Comparison of ENCODE assay signal across 9 cellular contexts in genomic region chr3:165195628-165196576, GRCh38. TPM values are rescaled to one million over a fixed set of nuclear protein-coding genes. Genes with fewer than 3 reads are reported as not detected.
DNase-seq lines count a peak whose midpoint lies in the region; ATAC-seq lines count a peak whose summit lies in the region.
"Had no signal": no experiment of that assay in that cellular context is flagged by ENCODE, and none has a peak within 500 bp of the region (broad histone marks: within the 10 kb centered on the region; RNA-seq: fewer than 3 reads in every experiment).

SLITRK3 (minus strand) TSS chr3:165196384; CDS start chr3:165190830, 5,554 bp downstream.

- H3K36me3 Mint-ChIP-seq in activated naive CD8-positive, alpha-beta T cell treated with anti-CD3 and anti-CD28 coated beads, Interleukin-2, amount 50 U/mL, for 24 hours (ENCODE audit: low read depth) = no peaks in the 10 kb centered on the region
- H3K36me3 Mint-ChIP-seq in immature natural killer cell = no peaks in the 10 kb centered on the region
- H3K36me3 Mint-ChIP-seq in stimulated activated effector memory CD8-positive, alpha-beta T cell treated with anti-CD3 and anti-CD28 coated beads, Interleukin-12 subunit alpha, Interleukin-12 subunit beta, amount 100 ng/mL, for 72 hours = no peaks in the 10 kb centered on the region

- H3K27ac Mint-ChIP-seq in activated naive CD8-positive, alpha-beta T cell treated with anti-CD3 and anti-CD28 coated beads, Interleukin-2, amount 50 U/mL, for 24 hours = no peak within 1 kb of the TSS
- no peak within 1 kb of the TSS for H3K27ac Mint-ChIP-seq in immature natural killer cell
- no peak within 1 kb of the TSS for H3K27ac Mint-ChIP-seq in stimulated activated effector memory CD8-positive, alpha-beta T cell treated with anti-CD3 and anti-CD28 coated beads, Interleukin-12 subunit alpha, Interleukin-12 subunit beta, amount 100 ng/mL, for 72 hours

- H3K4me3 Mint-ChIP-seq in activated naive CD8-positive, alpha-beta T cell treated with anti-CD3 and anti-CD28 coated beads, Interleukin-2, amount 50 U/mL, for 24 hours = peak within 1 kb of the TSS; percentile 53
- peak within 1 kb of the TSS; percentile 12 to 65 (median 44) for H3K4me3 Mint-ChIP-seq in immature natural killer cell
- peak within 1 kb of the TSS; percentile 27 for H3K4me3 Mint-ChIP-seq in stimulated activated effector memory CD8-positive, alpha-beta T cell treated with anti-CD3 and anti-CD28 coated beads, Interleukin-12 subunit alpha, Interleukin-12 subunit beta, amount 100 ng/mL, for 72 hours

- ATAC-seq in activated naive CD8-positive, alpha-beta T cell treated with anti-CD3 and anti-CD28 coated beads, Interleukin-2, amount 50 U/mL, for 24 hours = no peak
- no peak for ATAC-seq in stimulated activated effector memory CD8-positive, alpha-beta T cell treated with anti-CD3 and anti-CD28 coated beads, Interleukin-12 subunit alpha, Interleukin-12 subunit beta, amount 100 ng/mL, for 72 hours
- ATAC-seq in HG02970 (IDR thresholded peaks at IDR 0.05; ENCODE audit: low FRiP score, unreplicated experiment) (no peak), GM18907 (IDR thresholded peaks at IDR 0.05; ENCODE audit: unreplicated experiment) (no peak)

- H3K4me1 Mint-ChIP-seq in activated naive CD8-positive, alpha-beta T cell treated with anti-CD3 and anti-CD28 coated beads, Interleukin-2, amount 50 U/mL, for 24 hours = peaks cover 15% of the 10 kb centered on the region
- peaks cover 4 to 6% of the 10 kb centered on the region in 2 donors for H3K4me1 Mint-ChIP-seq in immature natural killer cell
- peaks cover 11% of the 10 kb centered on the region for H3K4me1 Mint-ChIP-seq in stimulated activated effector memory CD8-positive, alpha-beta T cell treated with anti-CD3 and anti-CD28 coated beads, Interleukin-12 subunit alpha, Interleukin-12 subunit beta, amount 100 ng/mL, for 72 hours

- peaks cover 59% of the 10 kb centered on the region for H3K27me3 Mint-ChIP-seq in activated naive CD8-positive, alpha-beta T cell treated with anti-CD3 and anti-CD28 coated beads, Interleukin-2, amount 50 U/mL, for 24 hours
- peaks cover 16 to 22% (median 19%) of the 10 kb centered on the region in 3 donors for H3K27me3 Mint-ChIP-seq in immature natural killer cell (ENCODE audit: low read depth in 3 of 3)

- no peaks in the 10 kb centered on the region for H3K9me3 Mint-ChIP-seq in activated naive CD8-positive, alpha-beta T cell treated with anti-CD3 and anti-CD28 coated beads, Interleukin-2, amount 50 U/mL, for 24 hours
- H3K9me3 Mint-ChIP-seq in immature natural killer cell = peaks cover 5 to 24% (median 14%) of the 10 kb centered on the region in 6 donors
- H3K9me3 Mint-ChIP-seq in stimulated activated effector memory CD8-positive, alpha-beta T cell treated with anti-CD3 and anti-CD28 coated beads, Interleukin-12 subunit alpha, Interleukin-12 subunit beta, amount 100 ng/mL, for 72 hours = peaks cover 3% of the 10 kb centered on the region

- DNase-seq in NCI-H2107 treated with DMSO at 0.1 percent for 48 hours (lab: John Stamatoyannopoulos, UW; ENCODE audit: unreplicated experiment) = peak; percentile 38
- DNase-seq in NCI-H2107 (lab: John Stamatoyannopoulos, UW) = no peak
- DNase-seq in activated naive CD8-positive, alpha-beta T cell treated with anti-CD3 and anti-CD28 coated beads, Interleukin-2, amount 50 U/mL, for 24 hours = no peak
- DNase-seq in immature natural killer cell = no peak
- no peak for DNase-seq in stimulated activated effector memory CD8-positive, alpha-beta T cell treated with anti-CD3 and anti-CD28 coated beads, Interleukin-12 subunit alpha, Interleukin-12 subunit beta, amount 100 ng/mL, for 72 hours (ENCODE audit: low spot score in 2 of 2)
- no peak for DNase-seq in activated CD4-positive, alpha-beta T cell treated with anti-CD3 and anti-CD28 coated beads, Interleukin-2, amount 50 U/mL, for 1 hour

RNA-seq across cellular contexts. Expression of gene SLITRK3, which starts in this region (rescaled TPM):
- not detected for polyA plus RNA-seq in immature natural killer cell
- polyA plus RNA-seq: BJ had no signal
